In the genomic region with DNA sequence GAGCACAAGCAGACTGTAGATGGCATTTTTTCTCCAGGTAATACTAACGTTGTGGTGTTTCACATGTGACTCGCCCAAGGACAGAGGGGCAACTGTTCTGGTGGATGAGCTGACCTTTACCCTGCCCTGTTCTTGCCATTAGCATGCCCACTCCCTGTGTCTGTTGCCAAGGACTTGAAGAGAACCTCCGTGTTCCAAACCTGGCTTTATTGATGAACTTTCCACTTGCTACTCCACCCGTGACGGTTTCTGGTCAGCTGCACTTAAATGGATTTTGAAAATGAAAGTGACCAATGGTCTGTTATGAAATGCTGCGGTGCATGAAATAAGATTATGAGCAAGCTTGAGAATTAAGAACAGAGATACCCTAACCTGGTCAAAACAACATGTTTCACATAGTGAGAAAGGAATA, we compare ENCODE assay signal across 11 cellular contexts. TPM values are rescaled to one million over a fixed set of nuclear protein-coding genes. Genes with fewer than 3 reads are reported as not detected.
DNase-seq lines count a peak whose midpoint lies in the region; ATAC-seq and TF ChIP-seq lines count a peak whose summit lies in the region.
"Had no signal": no experiment of that assay in that cellular context is flagged by ENCODE, and none has a peak within 500 bp of the region (broad histone marks: within the 10 kb centered on the region; RNA-seq: fewer than 3 reads in every experiment).

No MANE protein-coding gene starts in this region.

- DNase-seq in MV-4-11 (lab: John Stamatoyannopoulos, UW) (peak; percentile 22), H4 (ENCODE audit: low spot score) (no peak), NOMO-1 treated with dmso at 0.1 percent for 144 hours (lab: John Stamatoyannopoulos, UW; ENCODE audit: unreplicated experiment) (no peak), hypothalamus (lab: John Stamatoyannopoulos, UW) (no peak)
- no peak for DNase-seq in NK-92 treated with Interleukin-12 subunit alpha and Interleukin-12 subunit beta, amount 100 ng/mL, for 24 hours (lab: John Stamatoyannopoulos, UW)
- DNase-seq: effector memory CD4-positive, alpha-beta T cell; Kasumi-1; posterior cingulate gyrus had no signal

- peak overlapping the region; percentile 92 for H3K27ac ChIP-seq in neutrophil

- H3K27me3 ChIP-seq in neutrophil: no peaks in the 10 kb centered on the region

- H3K4me1 ChIP-seq in neutrophil (ENCODE audit: control insufficient read depth in 1 of 2, insufficient read depth in 1 of 2, low read depth in 1 of 2, low read length in 1 of 2): peaks cover 56 to 77% of the 10 kb centered on the region in 2 experiments

- ATAC-seq in GM18858 (IDR thresholded peaks at IDR 0.05; ENCODE audit: unreplicated experiment) (peak; percentile 62), HG02678 (IDR thresholded peaks at IDR 0.05; ENCODE audit: unreplicated experiment) (peak; percentile 55)

- TF ChIP-seq CTCF in neutrophil (IDR thresholded peaks at IDR 0.05): no peak

- H3K36me3 ChIP-seq in neutrophil: peaks cover 42% of the 10 kb centered on the region

- H3K9me3 ChIP-seq in neutrophil: no peaks in the 10 kb centered on the region

- peak overlapping the region; percentile 9 to 42 for H3K4me3 ChIP-seq in neutrophil (ENCODE audit: low read depth in 1 of 2, low read length in 1 of 2)

RNA-seq across cellular contexts. Expression of gene LRRC4, which starts 30.4 kb away (rescaled TPM):
- total RNA-seq in H4 (2014; rRNA removed; shearing (Covaris generic)): not detected in 2 replicates
